Comparison of ENCODE assay signal across 20 cellular contexts in genomic region chr7:31327071-31327470, GRCh38. TPM values are rescaled to one million over a fixed set of nuclear protein-coding genes. Genes with fewer than 3 reads are reported as not detected.
DNase-seq lines count a peak whose midpoint lies in the region; ATAC-seq and TF ChIP-seq lines count a peak whose summit lies in the region.
"Had no signal": no experiment of that assay in that cellular context is flagged by ENCODE, and none has a peak within 500 bp of the region (broad histone marks: within the 10 kb centered on the region; RNA-seq: fewer than 3 reads in every experiment).

No MANE protein-coding gene starts in this region.

- TF ChIP-seq CTCF in astrocyte of the spinal cord (IDR thresholded peaks at IDR 0.05; ENCODE audit: low read depth, low read length), result no peak
- no peak for TF ChIP-seq CTCF in nephron progenitor cell (IDR thresholded peaks at IDR 0.05)
- TF ChIP-seq CTCF in vagina (IDR thresholded peaks at IDR 0.05), result no peak

- no peaks in the 10 kb centered on the region for H3K36me3 ChIP-seq in vagina
- H3K36me3 ChIP-seq: suprapubic skin had no signal

- no peaks in the 10 kb centered on the region for H3K9me3 ChIP-seq in vagina
- H3K9me3 ChIP-seq: mucosa of descending colon, suprapubic skin had no signal

- H3K4me3 Mint-ChIP-seq in nephron progenitor cell, result no peak overlapping the region
- H3K4me3 Mint-ChIP-seq in activated CD4-positive, alpha-beta T cell treated with anti-CD3 and anti-CD28 coated beads for 36 hours, result no peak overlapping the region
- H3K4me3 Mint-ChIP-seq: T-helper 1 cell treated with Interleukin-12 subunit alpha and Interleukin-12 subunit beta and Interleukin-4 antibody, amounts not matched to agents 30 μg/mL and 1 μg/mL, for 36 hours had no signal

- intact Hi-C loops in activated CD4-positive, alpha-beta T cell treated with anti-CD3 and anti-CD28 coated beads for 36 hours (cut with DNase I, micrococcal nuclease), result no loop called here
- intact Hi-C loops in vagina (cut with DNase I), result no loop called here

- no peaks in the 10 kb centered on the region for H3K27me3 ChIP-seq in vagina
- H3K27me3 ChIP-seq: suprapubic skin had no signal

- TF ChIP-seq POLR2A in vagina (IDR thresholded peaks at IDR 0.05), result no peak

- H3K4me1 Mint-ChIP-seq in nephron progenitor cell, result no peaks in the 10 kb centered on the region
- no peaks in the 10 kb centered on the region for H3K4me1 Mint-ChIP-seq in activated CD4-positive, alpha-beta T cell treated with anti-CD3 and anti-CD28 coated beads for 36 hours

- H3K4me1 ChIP-seq in vagina, result no peaks in the 10 kb centered on the region
- H3K4me1 ChIP-seq: suprapubic skin had no signal

- no peak for ATAC-seq in HG02884 (IDR thresholded peaks at IDR 0.05; ENCODE audit: unreplicated experiment)
- ATAC-seq in activated CD4-positive, alpha-beta T cell treated with anti-CD3 and anti-CD28 coated beads for 36 hours, result no peak
- ATAC-seq: left cardiac atrium, mucosa of descending colon had no signal

- H3K27ac ChIP-seq in vagina, result no peak overlapping the region
- H3K27ac ChIP-seq: suprapubic skin had no signal

- DNase-seq in EH (ENCODE audit: low read depth) (peak; percentile 45), LoVo (ENCODE audit: low spot score) (peak; percentile 8), astrocyte of the spinal cord (ENCODE audit: low read depth, low spot score) (peak; percentile 4), kidney glomerular epithelial cell (lab: John Stamatoyannopoulos, UW) (peak; percentile 75), nephron progenitor cell (no peak), vagina (ENCODE audit: extremely low spot score in 2 of 2) (no peak)
- no peak for DNase-seq in activated CD4-positive, alpha-beta T cell treated with anti-CD3 and anti-CD28 coated beads for 36 hours
- DNase-seq: activated CD4-positive, CD25-positive, alpha-beta regulatory T cell treated with anti-CD3 and anti-CD28 coated beads, Interleukin-2, amount 50 U/mL, for 72 hours; activated gamma-delta T cell; anterior cingulate cortex; COR-L47; glutamatergic neuron; left cardiac atrium; mucosa of descending colon; nucleus accumbens; stimulated activated CD4-positive, alpha-beta T cell treated with anti-CD3 and anti-CD28 coated beads, Interleukin-4, amount 100 ng/mL, for 24 hours; stimulated activated CD8-positive, alpha-beta memory T cell treated with anti-CD3 and anti-CD28 coated beads, Interleukin-4, amount 100 ng/mL, for 48 hours had no signal

- CTCF ChIA-PET in activated CD4-positive, alpha-beta T cell treated with anti-CD3 and anti-CD28 coated beads for 36 hours (lab: Charles Lee), result no interaction called here

- POLR2A ChIA-PET in activated CD4-positive, alpha-beta T cell treated with anti-CD3 and anti-CD28 coated beads for 36 hours (lab: Charles Lee), result no interaction called here

- H3K9me3 Mint-ChIP-seq in nephron progenitor cell, result no peaks in the 10 kb centered on the region
- peaks cover 7% of the 10 kb centered on the region for H3K9me3 Mint-ChIP-seq in activated CD4-positive, alpha-beta T cell treated with anti-CD3 and anti-CD28 coated beads for 36 hours (ENCODE audit: low read depth)

- peaks cover 18% of the 10 kb centered on the region for H3K27me3 Mint-ChIP-seq in nephron progenitor cell (ENCODE audit: low read depth, poor library complexity)
- peaks cover 2% of the 10 kb centered on the region for H3K27me3 Mint-ChIP-seq in activated CD4-positive, alpha-beta T cell treated with anti-CD3 and anti-CD28 coated beads for 36 hours

- no peaks in the 10 kb centered on the region for H3K36me3 Mint-ChIP-seq in nephron progenitor cell (ENCODE audit: low read depth)
- peaks cover 1% of the 10 kb centered on the region for H3K36me3 Mint-ChIP-seq in activated CD4-positive, alpha-beta T cell treated with anti-CD3 and anti-CD28 coated beads for 36 hours (ENCODE audit: low read depth)

- no peak overlapping the region for H3K27ac Mint-ChIP-seq in nephron progenitor cell
- H3K27ac Mint-ChIP-seq in activated CD4-positive, alpha-beta T cell treated with anti-CD3 and anti-CD28 coated beads for 36 hours, result no peak overlapping the region
- H3K27ac Mint-ChIP-seq: T-helper 1 cell treated with Interleukin-12 subunit alpha and Interleukin-12 subunit beta and Interleukin-4 antibody, amounts not matched to agents 30 μg/mL and 1 μg/mL, for 36 hours had no signal

- H3K4me3 ChIP-seq in astrocyte of the spinal cord (ENCODE audit: low read depth, low read length), result no peak overlapping the region
- H3K4me3 ChIP-seq in vagina, result no peak overlapping the region
- H3K4me3 ChIP-seq: mucosa of descending colon, suprapubic skin had no signal

- in situ Hi-C loops in astrocyte of the spinal cord (cut with HindIII; ENCODE audit: low sequenced_read_pairs), result no loop called here

RNA-seq across cellular contexts. Expression of gene NEUROD6, which starts 13.5 kb away (rescaled TPM):
- total RNA-seq in activated CD4-positive, alpha-beta T cell treated with anti-CD3 and anti-CD28 coated beads for 36 hours, result not detected
- not detected for total RNA-seq in vagina
- total RNA-seq: left cardiac atrium, mucosa of descending colon, suprapubic skin had no signal

Comparison
In these comparisons a context has a peak if more than half of its experiments do, and no peak if none do; other contexts are left out.
1. DNase-seq: peak in EH (single experiment), LoVo (single experiment), astrocyte of the spinal cord (single experiment) and kidney glomerular epithelial cell (single experiment); none in nephron progenitor cell (single experiment), activated CD4-positive, alpha-beta T cell treated with anti-CD3 and anti-CD28 coated beads for 36 hours (single experiment) and vagina (0 of 2).